Comparison of ENCODE assay signal across 14 cellular contexts in genomic region chr6:144576871-144577270, GRCh38.
A peak's percentile ranks its signal among the peaks of the same experiment; 100 is the strongest.
DNase-seq lines count a peak whose midpoint lies in the region; ATAC-seq lines count a peak whose summit lies in the region.
"Had no signal": no experiment of that assay in that cellular context is flagged by ENCODE, and none has a peak within 500 bp of the region (broad histone marks: within the 10 kb centered on the region; RNA-seq: fewer than 3 reads in every experiment).

No MANE protein-coding gene starts in this region.

- H3K4me1 Mint-ChIP-seq in activated naive CD8-positive, alpha-beta T cell treated with anti-CD3 and anti-CD28 coated beads for 36 hours: peaks cover 12% of the 10 kb centered on the region
- H3K4me1 Mint-ChIP-seq in activated naive CD8-positive, alpha-beta T cell treated with anti-CD3 and anti-CD28 coated beads, Interleukin-2, amount 50 U/mL, for 24 hours: peaks cover 17% of the 10 kb centered on the region
- H3K4me1 Mint-ChIP-seq in central memory CD8-positive, alpha-beta T cell: peaks cover 41% of the 10 kb centered on the region
- H3K4me1 Mint-ChIP-seq in activated CD4-positive, alpha-beta T cell treated with anti-CD3 and anti-CD28 coated beads for 36 hours: peaks cover 19% of the 10 kb centered on the region

- no peak for ATAC-seq in activated naive CD8-positive, alpha-beta T cell treated with anti-CD3 and anti-CD28 coated beads, Interleukin-2, amount 50 U/mL, for 24 hours
- no peak for ATAC-seq in central memory CD8-positive, alpha-beta T cell (replicated peaks; ENCODE audit: extremely low read depth, poor library complexity, severe bottlenecking)
- no peak for ATAC-seq in activated CD4-positive, alpha-beta T cell treated with anti-CD3 and anti-CD28 coated beads for 36 hours
- ATAC-seq: Right ventricle myocardium inferior had no signal

- H3K36me3 ChIP-seq in KOPT-K1 (ENCODE audit: insufficient read depth, low read length): peaks cover 18% of the 10 kb centered on the region
- H3K36me3 ChIP-seq in stomach smooth muscle (ENCODE audit: control insufficient read depth in 2 of 2, insufficient read depth in 2 of 2, low read length in 2 of 2): peaks cover 0 to 2% of the 10 kb centered on the region in 2 donors

- no peaks in the 10 kb centered on the region for H3K9me3 Mint-ChIP-seq in activated naive CD8-positive, alpha-beta T cell treated with anti-CD3 and anti-CD28 coated beads for 36 hours
- H3K9me3 Mint-ChIP-seq in activated naive CD8-positive, alpha-beta T cell treated with anti-CD3 and anti-CD28 coated beads, Interleukin-2, amount 50 U/mL, for 24 hours: no peaks in the 10 kb centered on the region
- H3K9me3 Mint-ChIP-seq in central memory CD8-positive, alpha-beta T cell: no peaks in the 10 kb centered on the region
- peaks cover 4% of the 10 kb centered on the region for H3K9me3 Mint-ChIP-seq in activated CD4-positive, alpha-beta T cell treated with anti-CD3 and anti-CD28 coated beads for 36 hours (ENCODE audit: low read depth)

- H3K27me3 Mint-ChIP-seq in activated naive CD8-positive, alpha-beta T cell treated with anti-CD3 and anti-CD28 coated beads for 36 hours: no peaks in the 10 kb centered on the region
- H3K27me3 Mint-ChIP-seq in activated naive CD8-positive, alpha-beta T cell treated with anti-CD3 and anti-CD28 coated beads, Interleukin-2, amount 50 U/mL, for 24 hours: no peaks in the 10 kb centered on the region
- H3K27me3 Mint-ChIP-seq in central memory CD8-positive, alpha-beta T cell: no peaks in the 10 kb centered on the region
- H3K27me3 Mint-ChIP-seq in activated CD4-positive, alpha-beta T cell treated with anti-CD3 and anti-CD28 coated beads for 36 hours: no peaks in the 10 kb centered on the region

- POLR2A ChIA-PET in activated CD4-positive, alpha-beta T cell treated with anti-CD3 and anti-CD28 coated beads for 36 hours (lab: Charles Lee): no interaction called here

- CTCF ChIA-PET in activated CD4-positive, alpha-beta T cell treated with anti-CD3 and anti-CD28 coated beads for 36 hours (lab: Charles Lee): no interaction called here

- intact Hi-C loops in activated CD4-positive, alpha-beta T cell treated with anti-CD3 and anti-CD28 coated beads for 36 hours (cut with DNase I, micrococcal nuclease): no loop called here

- H3K27ac Mint-ChIP-seq in activated naive CD8-positive, alpha-beta T cell treated with anti-CD3 and anti-CD28 coated beads for 36 hours: peak overlapping the region; percentile 59
- H3K27ac Mint-ChIP-seq in activated naive CD8-positive, alpha-beta T cell treated with anti-CD3 and anti-CD28 coated beads, Interleukin-2, amount 50 U/mL, for 24 hours: no peak overlapping the region
- H3K27ac Mint-ChIP-seq in central memory CD8-positive, alpha-beta T cell (ENCODE audit: low read depth): peak overlapping the region; percentile 70
- H3K27ac Mint-ChIP-seq in activated CD4-positive, alpha-beta T cell treated with anti-CD3 and anti-CD28 coated beads for 36 hours: no peak overlapping the region

- peaks cover 19% of the 10 kb centered on the region for H3K36me3 Mint-ChIP-seq in activated naive CD8-positive, alpha-beta T cell treated with anti-CD3 and anti-CD28 coated beads for 36 hours
- peaks cover 14% of the 10 kb centered on the region for H3K36me3 Mint-ChIP-seq in activated naive CD8-positive, alpha-beta T cell treated with anti-CD3 and anti-CD28 coated beads, Interleukin-2, amount 50 U/mL, for 24 hours (ENCODE audit: low read depth)
- peaks cover 25% of the 10 kb centered on the region for H3K36me3 Mint-ChIP-seq in central memory CD8-positive, alpha-beta T cell (ENCODE audit: insufficient read depth)
- H3K36me3 Mint-ChIP-seq in activated CD4-positive, alpha-beta T cell treated with anti-CD3 and anti-CD28 coated beads for 36 hours (ENCODE audit: low read depth): peaks cover 24% of the 10 kb centered on the region

- DNase-seq in activated naive CD8-positive, alpha-beta T cell treated with anti-CD3 and anti-CD28 coated beads for 36 hours: no peak
- no peak for DNase-seq in activated naive CD8-positive, alpha-beta T cell treated with anti-CD3 and anti-CD28 coated beads, Interleukin-2, amount 50 U/mL, for 24 hours
- DNase-seq in central memory CD8-positive, alpha-beta T cell (ENCODE audit: low spot score in 2 of 2): no peak
- DNase-seq in putamen (ENCODE audit: low spot score): no peak
- no peak for DNase-seq in activated CD4-positive, alpha-beta T cell treated with anti-CD3 and anti-CD28 coated beads for 36 hours
- DNase-seq: NCI-H187, NCI-H2107, NCI-H510A, NCI-H774 had no signal

- no peaks in the 10 kb centered on the region for H3K4me1 ChIP-seq in stomach smooth muscle (ENCODE audit: control insufficient read depth, insufficient read depth, low read length)

- peak overlapping the region in 1 of 2 donors; percentile 54 for H3K4me3 ChIP-seq in stomach smooth muscle (ENCODE audit: low read length in 2 of 2)
- H3K4me3 ChIP-seq: BLaER1 had no signal

- H3K9me3 ChIP-seq in KOPT-K1 (ENCODE audit: insufficient read depth, low read length, poor library complexity, severe bottlenecking) (no peaks in the 10 kb centered on the region), stomach smooth muscle (ENCODE audit: control insufficient read depth in 2 of 2, low read length in 2 of 2) (no peaks in the 10 kb centered on the region)

- H3K27ac ChIP-seq in KOPT-K1 (ENCODE audit: low read depth, low read length, poor library complexity, severe bottlenecking) (peak overlapping the region; percentile 74), stomach smooth muscle (ENCODE audit: low read length) (no peak overlapping the region)
- H3K27ac ChIP-seq: BLaER1, KMS-11 had no signal

- H3K9ac ChIP-seq in stomach smooth muscle (ENCODE audit: low read length in 2 of 2): peak overlapping the region; percentile 29 to 43
- H3K9ac ChIP-seq: BLaER1, KMS-11 had no signal

- no peak overlapping the region for H3K4me3 Mint-ChIP-seq in activated naive CD8-positive, alpha-beta T cell treated with anti-CD3 and anti-CD28 coated beads for 36 hours
- no peak overlapping the region for H3K4me3 Mint-ChIP-seq in activated naive CD8-positive, alpha-beta T cell treated with anti-CD3 and anti-CD28 coated beads, Interleukin-2, amount 50 U/mL, for 24 hours
- peak overlapping the region; percentile 10 for H3K4me3 Mint-ChIP-seq in central memory CD8-positive, alpha-beta T cell
- H3K4me3 Mint-ChIP-seq in activated CD4-positive, alpha-beta T cell treated with anti-CD3 and anti-CD28 coated beads for 36 hours: no peak overlapping the region

- H3K27me3 ChIP-seq in stomach smooth muscle (ENCODE audit: control insufficient read depth in 1 of 2, insufficient read depth in 2 of 2, low read length in 2 of 2): no peaks in the 10 kb centered on the region
- H3K27me3 ChIP-seq: BLaER1 had no signal

Comparison
In these comparisons a context has a peak if more than half of its experiments do, and no peak if none do; other contexts are left out.
1. H3K27ac Mint-ChIP-seq: peak in activated naive CD8-positive, alpha-beta T cell treated with anti-CD3 and anti-CD28 coated beads for 36 hours (single experiment) and central memory CD8-positive, alpha-beta T cell (single experiment); none in activated naive CD8-positive, alpha-beta T cell treated with anti-CD3 and anti-CD28 coated beads, Interleukin-2, amount 50 U/mL, for 24 hours (single experiment) and activated CD4-positive, alpha-beta T cell treated with anti-CD3 and anti-CD28 coated beads for 36 hours (single experiment).